Comparison of ENCODE assay signal across 19 cellular contexts in the genomic region with DNA sequence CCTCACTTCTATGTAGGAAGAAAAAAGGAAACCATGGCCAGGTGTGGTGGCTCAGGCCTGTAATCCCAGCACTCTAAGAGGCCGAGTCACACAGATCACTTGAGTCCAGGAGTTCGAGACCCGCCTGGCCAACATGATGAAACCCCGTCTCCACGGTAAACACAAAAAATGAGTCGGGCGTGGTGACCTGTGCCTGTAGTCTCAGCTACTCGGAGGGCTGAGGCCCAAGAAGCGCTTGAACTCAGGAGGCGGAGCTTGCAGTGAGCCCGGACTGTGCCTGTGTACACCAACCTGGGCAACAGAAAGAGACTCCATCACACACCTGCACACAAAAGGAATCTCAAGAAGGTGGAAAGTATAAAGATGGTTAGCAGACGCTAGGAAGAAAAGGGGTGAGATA. TPM values are rescaled to one million over a fixed set of nuclear protein-coding genes. Genes with fewer than 3 reads are reported as not detected.
DNase-seq lines count a peak whose midpoint lies in the region; ATAC-seq and TF ChIP-seq lines count a peak whose summit lies in the region.
"Had no signal": no experiment of that assay in that cellular context is flagged by ENCODE, and none has a peak within 500 bp of the region (broad histone marks: within the 10 kb centered on the region; RNA-seq: fewer than 3 reads in every experiment).

No MANE protein-coding gene starts in this region.

- no peaks in the 10 kb centered on the region for H3K4me1 ChIP-seq in psoas muscle
- H3K4me1 ChIP-seq: BE2C, BLaER1, Caco-2 had no signal

- no peak overlapping the region for H3K4me3 ChIP-seq in psoas muscle
- H3K4me3 ChIP-seq: BLaER1 had no signal

- POLR2A ChIA-PET in activated CD4-positive, alpha-beta T cell treated with anti-CD3 and anti-CD28 coated beads, Interleukin-2, amount 10 ng/mL, durations not matched to agents 7 days and 5 days (lab: Charles Lee) = no interaction called here

- peak; percentile 50 for DNase-seq in activated CD4-positive, alpha-beta T cell treated with anti-CD3 and anti-CD28 coated beads, Interleukin-2, amount 10 ng/mL, durations not matched to agents 24 days and 14 days
- DNase-seq in activated CD4-positive, alpha-beta T cell treated with anti-CD3 and anti-CD28 coated beads, Interleukin-2, amount 10 ng/mL, durations not matched to agents 7 days and 5 days = no peak
- DNase-seq in MV-4-11 (lab: John Stamatoyannopoulos, UW) = peak; percentile 9
- no peak for DNase-seq in SIG-M5 (lab: John Stamatoyannopoulos, UW)
- DNase-seq in psoas muscle = no peak
- DNase-seq: 8988T; ACHN; BE2C; C1 segment of cervical spinal cord; Caco-2; Calu3; CD4-positive, alpha-beta T cell; CD8-positive, alpha-beta T cell; DMS79 treated with DMSO at 0.1 percent for 48 hours; GF-D8 had no signal

- intact Hi-C loops in activated CD4-positive, alpha-beta T cell treated with anti-CD3 and anti-CD28 coated beads, Interleukin-2, amount 10 ng/mL, durations not matched to agents 24 days and 14 days (cut with micrococcal nuclease) = no loop called here
- intact Hi-C loops in dendritic cell treated with granulocyte-macrophage colony-stimulating factor and Interleukin-4, amounts not matched to agents 40 ng/mL and 50 ng/mL, for 4 days (cut with micrococcal nuclease) = no loop called here
- intact Hi-C loops in psoas muscle (cut with DNase I) = no loop called here

- no peaks in the 10 kb centered on the region for H3K27me3 Mint-ChIP-seq in activated CD4-positive, alpha-beta T cell treated with anti-CD3 and anti-CD28 coated beads, Interleukin-2, amount 10 ng/mL, durations not matched to agents 24 days and 14 days
- no peaks in the 10 kb centered on the region for H3K27me3 Mint-ChIP-seq in activated CD4-positive, alpha-beta T cell treated with anti-CD3 and anti-CD28 coated beads, Interleukin-2, amount 10 ng/mL, durations not matched to agents 7 days and 5 days
- no peaks in the 10 kb centered on the region for H3K27me3 Mint-ChIP-seq in dendritic cell treated with granulocyte-macrophage colony-stimulating factor and Interleukin-4, amounts not matched to agents 40 ng/mL and 50 ng/mL, for 4 days
- H3K27me3 Mint-ChIP-seq: CD4-positive, alpha-beta T cell had no signal

- peaks cover 17% of the 10 kb centered on the region for H3K36me3 Mint-ChIP-seq in activated CD4-positive, alpha-beta T cell treated with anti-CD3 and anti-CD28 coated beads, Interleukin-2, amount 10 ng/mL, durations not matched to agents 24 days and 14 days (ENCODE audit: low read depth)
- H3K36me3 Mint-ChIP-seq in activated CD4-positive, alpha-beta T cell treated with anti-CD3 and anti-CD28 coated beads, Interleukin-2, amount 10 ng/mL, durations not matched to agents 7 days and 5 days (ENCODE audit: low read depth) = peaks cover 16% of the 10 kb centered on the region
- peaks cover 12% of the 10 kb centered on the region for H3K36me3 Mint-ChIP-seq in dendritic cell treated with granulocyte-macrophage colony-stimulating factor and Interleukin-4, amounts not matched to agents 40 ng/mL and 50 ng/mL, for 4 days (ENCODE audit: low read depth)

- H3K36me3 ChIP-seq in psoas muscle (ENCODE audit: insufficient read depth in 1 of 2, low read depth in 1 of 2) = no peaks in the 10 kb centered on the region
- H3K36me3 ChIP-seq: BE2C had no signal

- CTCF ChIA-PET in activated CD4-positive, alpha-beta T cell treated with anti-CD3 and anti-CD28 coated beads, Interleukin-2, amount 10 ng/mL, durations not matched to agents 7 days and 5 days (lab: Charles Lee) = no interaction called here

- no peak overlapping the region for H3K27ac Mint-ChIP-seq in activated CD4-positive, alpha-beta T cell treated with anti-CD3 and anti-CD28 coated beads, Interleukin-2, amount 10 ng/mL, durations not matched to agents 24 days and 14 days
- no peak overlapping the region for H3K27ac Mint-ChIP-seq in activated CD4-positive, alpha-beta T cell treated with anti-CD3 and anti-CD28 coated beads, Interleukin-2, amount 10 ng/mL, durations not matched to agents 7 days and 5 days
- peak overlapping the region; percentile 19 for H3K27ac Mint-ChIP-seq in dendritic cell treated with granulocyte-macrophage colony-stimulating factor and Interleukin-4, amounts not matched to agents 40 ng/mL and 50 ng/mL, for 4 days
- H3K27ac Mint-ChIP-seq: CD4-positive, alpha-beta T cell; CD8-positive, alpha-beta T cell had no signal

- H3K27me3 ChIP-seq in psoas muscle (ENCODE audit: insufficient read depth in 3 of 3, low read length in 2 of 3) = no peaks in the 10 kb centered on the region
- H3K27me3 ChIP-seq: BE2C, BLaER1 had no signal

- ATAC-seq in psoas muscle = no peak
- ATAC-seq: CD8-positive, alpha-beta T cell had no signal

- no peak for TF ChIP-seq CTCF in psoas muscle (IDR thresholded peaks at IDR 0.05)

- WGBS in psoas muscle, 3 donors = 96 to 97% (median 96%) methylated on average over 12 of the region's 12 CpGs

- no peaks in the 10 kb centered on the region for H3K9me3 ChIP-seq in psoas muscle
- H3K9me3 ChIP-seq: BE2C, Caco-2 had no signal

- no peak overlapping the region for H3K4me3 Mint-ChIP-seq in activated CD4-positive, alpha-beta T cell treated with anti-CD3 and anti-CD28 coated beads, Interleukin-2, amount 10 ng/mL, durations not matched to agents 24 days and 14 days
- no peak overlapping the region for H3K4me3 Mint-ChIP-seq in activated CD4-positive, alpha-beta T cell treated with anti-CD3 and anti-CD28 coated beads, Interleukin-2, amount 10 ng/mL, durations not matched to agents 7 days and 5 days
- H3K4me3 Mint-ChIP-seq in dendritic cell treated with granulocyte-macrophage colony-stimulating factor and Interleukin-4, amounts not matched to agents 40 ng/mL and 50 ng/mL, for 4 days = no peak overlapping the region
- H3K4me3 Mint-ChIP-seq: CD4-positive, alpha-beta T cell; CD8-positive, alpha-beta T cell had no signal

- no peak overlapping the region for H3K27ac ChIP-seq in psoas muscle
- H3K27ac ChIP-seq: BLaER1 had no signal

- no peaks in the 10 kb centered on the region for H3K9me3 Mint-ChIP-seq in activated CD4-positive, alpha-beta T cell treated with anti-CD3 and anti-CD28 coated beads, Interleukin-2, amount 10 ng/mL, durations not matched to agents 24 days and 14 days
- H3K9me3 Mint-ChIP-seq in activated CD4-positive, alpha-beta T cell treated with anti-CD3 and anti-CD28 coated beads, Interleukin-2, amount 10 ng/mL, durations not matched to agents 7 days and 5 days = no peaks in the 10 kb centered on the region
- H3K9me3 Mint-ChIP-seq in dendritic cell treated with granulocyte-macrophage colony-stimulating factor and Interleukin-4, amounts not matched to agents 40 ng/mL and 50 ng/mL, for 4 days = peaks cover 26% of the 10 kb centered on the region

- no peaks in the 10 kb centered on the region for H3K4me1 Mint-ChIP-seq in activated CD4-positive, alpha-beta T cell treated with anti-CD3 and anti-CD28 coated beads, Interleukin-2, amount 10 ng/mL, durations not matched to agents 24 days and 14 days
- no peaks in the 10 kb centered on the region for H3K4me1 Mint-ChIP-seq in activated CD4-positive, alpha-beta T cell treated with anti-CD3 and anti-CD28 coated beads, Interleukin-2, amount 10 ng/mL, durations not matched to agents 7 days and 5 days
- H3K4me1 Mint-ChIP-seq in dendritic cell treated with granulocyte-macrophage colony-stimulating factor and Interleukin-4, amounts not matched to agents 40 ng/mL and 50 ng/mL, for 4 days (ENCODE audit: low read depth) = peaks cover 13% of the 10 kb centered on the region

RNA-seq across cellular contexts. Expression of gene DEFB131B, which starts 17.7 kb away (rescaled TPM):
- total RNA-seq in activated CD4-positive, alpha-beta T cell treated with anti-CD3 and anti-CD28 coated beads, Interleukin-2, amount 10 ng/mL, durations not matched to agents 24 days and 14 days = not detected in 2 replicates
- total RNA-seq in activated CD4-positive, alpha-beta T cell treated with anti-CD3 and anti-CD28 coated beads, Interleukin-2, amount 10 ng/mL, durations not matched to agents 7 days and 5 days = not detected
- not detected for total RNA-seq in psoas muscle
- not detected for polyA plus RNA-seq in psoas muscle
- total RNA-seq: A673; Caco-2; Calu3; CD4-positive, alpha-beta T cell; CD8-positive, alpha-beta T cell had no signal
- polyA plus RNA-seq: AG04450 had no signal

RNA-seq across cellular contexts. Expression of gene XNDC1N, which starts 32.4 kb away (rescaled TPM):
- 20.7 and 20.9 TPM in 2 replicates for total RNA-seq in activated CD4-positive, alpha-beta T cell treated with anti-CD3 and anti-CD28 coated beads, Interleukin-2, amount 10 ng/mL, durations not matched to agents 24 days and 14 days
- 10 to 100 TPM; 15.5 to 18.7 TPM for total RNA-seq in activated CD4-positive, alpha-beta T cell treated with anti-CD3 and anti-CD28 coated beads, Interleukin-2, amount 10 ng/mL, durations not matched to agents 7 days and 5 days
- total RNA-seq in psoas muscle = 1 to 10 TPM; 1.3 to 3.9 (median 1.6) TPM
- polyA plus RNA-seq in psoas muscle = 1 to 10 TPM in 1 of 3 donors, under 1 TPM in 2; 0.82 to 2.8 (median 0.86) TPM

RNA-seq across cellular contexts. Expression of gene RNF121, which starts 32.9 kb away (rescaled TPM):
- 56.4 and 65.4 TPM in 2 replicates for total RNA-seq in activated CD4-positive, alpha-beta T cell treated with anti-CD3 and anti-CD28 coated beads, Interleukin-2, amount 10 ng/mL, durations not matched to agents 24 days and 14 days
- 10 to 100 TPM; 23.8 to 26.4 TPM for total RNA-seq in activated CD4-positive, alpha-beta T cell treated with anti-CD3 and anti-CD28 coated beads, Interleukin-2, amount 10 ng/mL, durations not matched to agents 7 days and 5 days
- total RNA-seq in psoas muscle = 10 to 100 TPM; 23.0 to 29.7 (median 27.0) TPM
- 10 to 100 TPM; 24.1 to 51.7 (median 36.3) TPM for polyA plus RNA-seq in psoas muscle

Comparison
In these comparisons a context has a peak if more than half of its experiments do, and no peak if none do; other contexts are left out.
1. DNase-seq: peak in activated CD4-positive, alpha-beta T cell treated with anti-CD3 and anti-CD28 coated beads, Interleukin-2, amount 10 ng/mL, durations not matched to agents 24 days and 14 days (single experiment) and MV-4-11 (single experiment); none in activated CD4-positive, alpha-beta T cell treated with anti-CD3 and anti-CD28 coated beads, Interleukin-2, amount 10 ng/mL, durations not matched to agents 7 days and 5 days (single experiment), SIG-M5 (single experiment) and psoas muscle (0 of 2).